In the genomic region with DNA sequence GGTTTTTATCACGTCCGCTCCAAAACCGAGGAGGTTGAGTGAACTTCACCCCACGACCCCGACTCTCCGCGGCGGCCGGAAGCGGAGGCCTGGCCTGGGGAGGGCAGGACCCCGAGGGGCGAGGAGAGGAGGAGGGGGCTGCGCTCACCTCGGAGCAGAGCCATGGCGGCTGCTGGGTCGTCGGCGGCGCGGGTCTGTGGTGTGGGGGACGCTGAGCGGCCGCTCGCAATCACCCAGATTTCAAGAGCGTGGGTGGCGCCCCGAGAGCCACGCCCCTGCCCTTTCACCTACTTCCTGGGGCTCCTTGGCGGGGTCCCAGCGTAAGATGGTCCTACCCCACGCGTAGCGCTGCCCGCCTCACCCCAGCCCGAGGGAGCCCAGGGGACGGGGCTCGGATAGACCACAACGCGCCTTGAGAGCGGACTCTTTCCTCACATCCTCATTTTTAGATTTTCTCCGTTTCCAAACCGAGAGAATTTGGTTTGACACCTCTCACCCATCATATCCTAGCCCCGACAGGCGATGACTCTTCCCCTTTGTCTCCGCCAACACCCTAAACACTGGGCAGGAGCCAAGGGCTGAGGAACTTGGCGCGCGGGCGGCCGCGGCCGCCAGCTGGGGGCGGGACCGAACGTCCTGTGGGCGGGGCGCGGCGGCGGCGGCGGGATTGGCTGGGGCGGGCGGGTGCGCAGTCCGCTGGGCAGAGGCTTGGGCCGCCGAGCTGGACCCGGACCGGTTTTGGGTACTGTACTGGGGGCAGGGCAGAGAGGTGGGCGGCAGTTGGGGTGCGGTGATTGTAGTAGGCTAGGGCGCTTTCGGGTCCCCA, we compare ENCODE assay signal across 8 cellular contexts. TPM values are rescaled to one million over a fixed set of nuclear protein-coding genes. Genes with fewer than 3 reads are reported as not detected.
DNase-seq lines count a peak whose midpoint lies in the region; ATAC-seq and TF ChIP-seq lines count a peak whose summit lies in the region.

A gene with protein sequence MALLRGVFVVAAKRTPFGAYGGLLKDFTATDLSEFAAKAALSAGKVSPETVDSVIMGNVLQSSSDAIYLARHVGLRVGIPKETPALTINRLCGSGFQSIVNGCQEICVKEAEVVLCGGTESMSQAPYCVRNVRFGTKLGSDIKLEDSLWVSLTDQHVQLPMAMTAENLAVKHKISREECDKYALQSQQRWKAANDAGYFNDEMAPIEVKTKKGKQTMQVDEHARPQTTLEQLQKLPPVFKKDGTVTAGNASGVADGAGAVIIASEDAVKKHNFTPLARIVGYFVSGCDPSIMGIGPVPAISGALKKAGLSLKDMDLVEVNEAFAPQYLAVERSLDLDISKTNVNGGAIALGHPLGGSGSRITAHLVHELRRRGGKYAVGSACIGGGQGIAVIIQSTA (minus strand): TSS at position 213 of the 826 bp plus-strand sequence. CDS start 49 bp downstream, at position 164.

- DNase-seq in C1 segment of cervical spinal cord (lab: John Stamatoyannopoulos, UW) (peak; percentile 41 to 90 (median 84)), NCI-H748 treated with DMSO at 0.1 percent for 48 hours (lab: John Stamatoyannopoulos, UW) (peak; percentile 58), dermis microvascular lymphatic vessel endothelial cell (ENCODE audit: low read depth in 2 of 2) (peak; percentile 34 to 81), lower leg skin (ENCODE audit: low spot score in 2 of 2) (peak; percentile 81 to 97)
- DNase-seq in activated CD4-positive, alpha-beta T cell treated with anti-CD3 and anti-CD28 coated beads, Interleukin-2, amount 50 U/mL, for 48 hours = peak; percentile 82 to 86
- peak; percentile 42 to 70 (median 60) for DNase-seq in stimulated activated CD4-positive, alpha-beta T cell treated with anti-CD3 and anti-CD28 coated beads, TNF-alpha, amount 100 ng/mL, for 1 hour (ENCODE audit: low read depth in 3 of 3, low spot score in 1 of 3)

- peak within 1 kb of the TSS; percentile 71 for H3K4me3 ChIP-seq in lower leg skin (ENCODE audit: low read depth, poor library complexity, severe bottlenecking)

- TF ChIP-seq CTCF in lower leg skin (IDR thresholded peaks at IDR 0.05) = no peak

- peak; percentile 84 for ATAC-seq in GM19328 (IDR thresholded peaks at IDR 0.05; ENCODE audit: unreplicated experiment)
- ATAC-seq in HG03469 (IDR thresholded peaks at IDR 0.05; ENCODE audit: unreplicated experiment) = peak; percentile 67

- 0 to 1% methylated on average over 36 to 38 of the region's 74 CpGs for WGBS in lower leg skin, 2 donors

- intact Hi-C loops in lower leg skin (cut with DNase I; ENCODE audit: low total_unique reads) = no loop called here

- TF ChIP-seq POLR2A in lower leg skin (IDR thresholded peaks at IDR 0.05) = peak in 1 of 2 donors; percentile 42

RNA-seq across cellular contexts. Expression of the gene that starts here (rescaled TPM):
- total RNA-seq in dermis microvascular lymphatic vessel endothelial cell (16.7 and 22.0 TPM in 2 replicates), lower leg skin (10 to 100 TPM; 27.0 to 72.7 (median 35.0) TPM)

Comparison
In these comparisons a context has a peak if more than half of its experiments do, and no peak if none do; other contexts are left out.
1. Peak in every context shown above with its lines: DNase-seq, ATAC-seq and H3K4me3 ChIP-seq.